8 cellular contexts compared by ENCODE assay signal in the genomic region with DNA sequence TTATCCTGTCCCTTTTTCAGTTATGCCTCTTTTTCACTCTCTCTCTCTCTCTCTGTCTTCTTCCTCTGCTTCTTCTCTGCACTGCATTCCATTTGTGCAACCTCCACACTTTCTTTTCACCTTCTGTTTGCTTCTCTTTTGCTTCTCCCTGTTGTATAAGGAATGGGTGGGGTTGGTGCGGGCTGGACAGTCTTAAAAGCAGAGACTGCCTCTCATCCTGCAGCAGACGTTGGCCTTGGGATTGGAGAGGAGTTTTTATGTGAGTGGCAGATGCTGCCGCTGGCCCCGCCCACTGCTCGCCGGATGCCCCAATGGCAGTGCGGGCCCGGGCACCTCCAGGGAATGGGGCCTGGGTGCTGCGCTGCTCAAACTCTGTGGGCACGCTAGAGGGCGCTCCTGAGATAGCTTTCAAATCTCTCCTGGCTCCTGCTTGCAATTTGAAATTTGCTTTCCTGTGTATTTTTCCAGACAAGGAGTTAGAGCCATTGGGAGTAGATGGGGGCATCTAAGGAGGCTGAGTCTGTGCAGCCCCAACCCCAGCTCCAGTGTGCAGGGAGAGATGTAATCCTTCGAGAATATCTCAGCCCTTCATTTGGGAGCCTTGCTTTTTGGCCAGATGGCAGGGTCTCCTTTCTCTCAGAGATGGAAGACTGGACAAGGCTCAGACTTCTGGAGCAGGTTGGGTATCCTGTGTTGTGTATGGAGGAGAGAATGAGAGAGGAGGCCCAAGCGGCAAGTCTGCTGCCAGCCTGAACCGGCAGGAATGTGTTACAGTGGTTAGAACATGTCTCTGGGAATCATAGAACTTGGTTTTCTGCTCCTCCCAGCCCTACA.
DNase-seq lines count a peak whose midpoint lies in the region; ATAC-seq and TF ChIP-seq lines count a peak whose summit lies in the region.

No MANE protein-coding gene starts in this region.

- peak; percentile 94 for ATAC-seq in HG02642 (IDR thresholded peaks at IDR 0.05; ENCODE audit: poor library complexity, unreplicated experiment)
- peak; percentile 80 to 99 (median 86) for ATAC-seq in T-cell (replicated peaks in 1 of 4)
- ATAC-seq in left cardiac atrium, result peak; percentile 90 to 98
- ATAC-seq in GM18519 (IDR thresholded peaks at IDR 0.05; ENCODE audit: low FRiP score, unreplicated experiment), result no peak

- intact Hi-C loops in left cardiac atrium (cut with DNase I), result loop anchor here (5.0 kb wide), 3 partner anchors 41 to 66 kb away; no protein-coding TSS in a partner anchor

- H3K9me3 Mint-ChIP-seq in T-cell, result no peaks in the 10 kb centered on the region

- CTCF ChIA-PET in T-cell (lab: Charles Lee), result interaction anchor here in 1 of 2 donors (0.6 to 0.7 kb wide), 2 partner anchors 65 to 75 kb away, joined by 3 read pairs; no protein-coding TSS in a partner anchor

- peak; percentile 86 to 97 (median 91) for DNase-seq in NCI-H1417 (lab: John Stamatoyannopoulos, UW)
- DNase-seq in T-cell, result peak; percentile 17 to 67 (median 46)
- DNase-seq in amniotic epithelial cell (ENCODE audit: low read depth), result peak; percentile 81
- DNase-seq in left cardiac atrium, result peak; percentile 86
- peak; percentile 69 for DNase-seq in renal cortical epithelial cell (ENCODE audit: low read depth)

- no peak overlapping the region for H3K27ac Mint-ChIP-seq in T-cell

- POLR2A ChIA-PET in T-cell (lab: Charles Lee), result interaction anchor here in 1 of 2 donors (0.6 kb wide), 1 partner anchor 105 kb away, joined by 5 read pairs; no protein-coding TSS in a partner anchor

- peaks cover 6% of the 10 kb centered on the region for H3K36me3 Mint-ChIP-seq in T-cell

- H3K27me3 Mint-ChIP-seq in T-cell, result no peaks in the 10 kb centered on the region

- TF ChIP-seq CTCF in GM12872 (IDR thresholded peaks at IDR 0.05; ENCODE audit: insufficient read depth, low read depth, low read length), result peak; percentile 89

- peaks cover 4 to 13% (median 6%) of the 10 kb centered on the region in 3 donors for H3K4me1 Mint-ChIP-seq in T-cell

- no peak overlapping the region for H3K4me3 Mint-ChIP-seq in T-cell
